Comparison of ENCODE assay signal across 10 cellular contexts in the genomic region with DNA sequence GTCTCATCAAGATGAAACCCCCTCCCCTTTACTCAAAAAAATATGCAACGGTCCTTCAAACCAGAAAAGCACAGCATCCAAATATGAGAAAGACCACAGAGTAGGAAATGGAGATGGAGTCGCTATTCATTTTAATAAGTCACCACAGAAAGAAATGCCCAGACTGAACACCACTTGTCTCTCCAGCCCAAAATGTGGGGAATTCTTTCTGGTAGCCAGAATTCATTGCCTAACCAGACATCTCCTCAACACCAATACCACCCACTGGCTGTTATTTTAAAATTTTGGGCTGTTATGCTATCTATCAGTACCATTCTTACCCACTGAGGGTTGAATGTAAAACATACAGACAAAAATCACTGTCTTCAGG.
DNase-seq lines count a peak whose midpoint lies in the region; ATAC-seq and TF ChIP-seq lines count a peak whose summit lies in the region.
"Had no signal": no experiment of that assay in that cellular context is flagged by ENCODE, and none has a peak within 500 bp of the region (broad histone marks: within the 10 kb centered on the region; RNA-seq: fewer than 3 reads in every experiment).

No MANE protein-coding gene starts in this region.

- no peak overlapping the region for H3K4me3 Mint-ChIP-seq in activated naive CD4-positive, alpha-beta T cell treated with anti-CD3 and anti-CD28 coated beads, Interleukin-2, amount 10 ng/mL, durations not matched to agents 7 days and 5 days
- no peak overlapping the region for H3K4me3 Mint-ChIP-seq in nephron progenitor cell
- H3K4me3 Mint-ChIP-seq: T-helper 1 cell treated with Interleukin-12 subunit alpha and Interleukin-12 subunit beta and Interleukin-4 antibody, amounts not matched to agents 30 μg/mL and 1 μg/mL, for 36 hours had no signal

- no peaks in the 10 kb centered on the region for H3K9me3 Mint-ChIP-seq in activated naive CD4-positive, alpha-beta T cell treated with anti-CD3 and anti-CD28 coated beads, Interleukin-2, amount 10 ng/mL, durations not matched to agents 7 days and 5 days
- H3K9me3 Mint-ChIP-seq in nephron progenitor cell: no peaks in the 10 kb centered on the region
- H3K9me3 Mint-ChIP-seq: T-helper 1 cell treated with Interleukin-12 subunit alpha and Interleukin-12 subunit beta and Interleukin-4 antibody, amounts not matched to agents 30 μg/mL and 1 μg/mL, for 36 hours had no signal

- H3K4me3 ChIP-seq in adipocyte (ENCODE audit: low read length): no peak overlapping the region
- H3K4me3 ChIP-seq in mesodermal cell (ENCODE audit: extremely low read depth, insufficient read depth, low read length, poor library complexity, severe bottlenecking): no peak overlapping the region
- H3K4me3 ChIP-seq in transverse colon: no peak overlapping the region

- H3K27ac ChIP-seq in mesodermal cell (ENCODE audit: low read depth, low read length, severe bottlenecking) (peak overlapping the region; percentile 90), transverse colon (peak overlapping the region; percentile 80 to 88 (median 83))
- H3K27ac ChIP-seq: HL-60 had no signal

- TF ChIP-seq EP300 in transverse colon (IDR thresholded peaks at IDR 0.05; ENCODE audit: low read depth): no peak

- no peak for TF ChIP-seq POLR2A in transverse colon (IDR thresholded peaks at IDR 0.05)

- H3K9ac ChIP-seq in adipocyte (ENCODE audit: low read length): peak overlapping the region; percentile 53

- H3K36me3 ChIP-seq in adipocyte (ENCODE audit: control insufficient read depth, insufficient read depth, low read length, severe bottlenecking) (no peaks in the 10 kb centered on the region), mesodermal cell (ENCODE audit: control insufficient read depth, insufficient read depth, low read length) (peaks cover 14% of the 10 kb centered on the region), transverse colon (no peaks in the 10 kb centered on the region)

- no peaks in the 10 kb centered on the region for H3K27me3 ChIP-seq in adipocyte (replicated peaks; ENCODE audit: control insufficient read depth, insufficient read depth, low read length)
- H3K27me3 ChIP-seq in transverse colon: no peaks in the 10 kb centered on the region

- WGBS in mesodermal cell (ENCODE audit: insufficient coverage in 2 of 2), 2 experiments: 0% methylated on average over 1 of the region's 2 CpGs; no CpG with 5 or more reads in 1 of the 2 experiments
- 34 to 36% methylated on average over 2 of the region's 2 CpGs for WGBS in transverse colon (ENCODE audit: low coverage in 1 of 2), 2 donors

- ATAC-seq in HG03439 (IDR thresholded peaks at IDR 0.05; ENCODE audit: unreplicated experiment) (no peak), HG03521 (IDR thresholded peaks at IDR 0.05; ENCODE audit: unreplicated experiment) (no peak)

- in situ Hi-C loops in transverse colon (cut with MboI; ENCODE audit: low pct_ligation_motif_present in 1 of 4, low pct_unique_long_range_greater_than_20kb in 1 of 4, low sequenced_read_pairs in 3 of 4): loop anchor here in 3 of 4 donors (5.0 to 25.0 kb wide), 3 partner anchors 313 to 737 kb away; a partner anchor contains a TSS

- peaks cover 18% of the 10 kb centered on the region for H3K36me3 Mint-ChIP-seq in activated naive CD4-positive, alpha-beta T cell treated with anti-CD3 and anti-CD28 coated beads, Interleukin-2, amount 10 ng/mL, durations not matched to agents 7 days and 5 days
- H3K36me3 Mint-ChIP-seq in nephron progenitor cell (ENCODE audit: low read depth): peaks cover 11% of the 10 kb centered on the region

- CTCF ChIA-PET in activated naive CD4-positive, alpha-beta T cell treated with anti-CD3 and anti-CD28 coated beads, Interleukin-2, amount 10 ng/mL, durations not matched to agents 7 days and 5 days (lab: Charles Lee): interaction anchor here (0.7 to 6.8 kb wide), 25 partner anchors 9 to 798 kb away, joined by 3 to 105 read pairs (median 4); a partner anchor contains a TSS

- intact Hi-C loops in transverse colon (cut with DNase I; ENCODE audit: low total_unique reads): loop anchor here (10.0 kb wide), 1 partner anchor 480 kb away; a partner anchor contains a TSS

- no peaks in the 10 kb centered on the region for H3K27me3 Mint-ChIP-seq in activated naive CD4-positive, alpha-beta T cell treated with anti-CD3 and anti-CD28 coated beads, Interleukin-2, amount 10 ng/mL, durations not matched to agents 7 days and 5 days
- H3K27me3 Mint-ChIP-seq in nephron progenitor cell (ENCODE audit: low read depth, poor library complexity): no peaks in the 10 kb centered on the region

- peak overlapping the region; percentile 51 for H3K27ac Mint-ChIP-seq in activated naive CD4-positive, alpha-beta T cell treated with anti-CD3 and anti-CD28 coated beads, Interleukin-2, amount 10 ng/mL, durations not matched to agents 7 days and 5 days
- H3K27ac Mint-ChIP-seq in nephron progenitor cell: no peak overlapping the region
- H3K27ac Mint-ChIP-seq: T-helper 1 cell treated with Interleukin-12 subunit alpha and Interleukin-12 subunit beta and Interleukin-4 antibody, amounts not matched to agents 30 μg/mL and 1 μg/mL, for 36 hours had no signal

- no peak for DNase-seq in activated naive CD4-positive, alpha-beta T cell treated with anti-CD3 and anti-CD28 coated beads, Interleukin-2, amount 10 ng/mL, durations not matched to agents 7 days and 5 days
- DNase-seq in activated naive CD4-positive, alpha-beta T cell treated with Interleukin-2 at 50 U/mL for 16 hours: no peak
- no peak for DNase-seq in adipocyte (ENCODE audit: low read depth)
- DNase-seq in transverse colon: no peak
- no peak for DNase-seq in nephron progenitor cell

- H3K9me3 ChIP-seq in adipocyte (ENCODE audit: control insufficient read depth, low read length) (no peaks in the 10 kb centered on the region), mesodermal cell (ENCODE audit: control insufficient read depth, low read length) (no peaks in the 10 kb centered on the region), transverse colon (no peaks in the 10 kb centered on the region)

- TF ChIP-seq CTCF in transverse colon (IDR thresholded peaks at IDR 0.05) (peak in 2 of 5 experiments; percentile 7 to 9), nephron progenitor cell (IDR thresholded peaks at IDR 0.05) (no peak)

- H3K4me1 Mint-ChIP-seq in activated naive CD4-positive, alpha-beta T cell treated with anti-CD3 and anti-CD28 coated beads, Interleukin-2, amount 10 ng/mL, durations not matched to agents 7 days and 5 days: peaks cover 27% of the 10 kb centered on the region
- peaks cover 8% of the 10 kb centered on the region for H3K4me1 Mint-ChIP-seq in nephron progenitor cell

- H3K4me1 ChIP-seq in adipocyte (ENCODE audit: control insufficient read depth, insufficient read depth, low read length) (peaks cover 20% of the 10 kb centered on the region), mesodermal cell (ENCODE audit: control insufficient read depth, insufficient read depth, low read length, poor library complexity, severe bottlenecking) (peaks cover 17% of the 10 kb centered on the region), transverse colon (peaks cover 4 to 40% (median 11%) of the 10 kb centered on the region in 4 donors)
